12 cellular contexts compared by ENCODE assay signal in genomic region chr6:5782783-5783567, GRCh38.
DNase-seq lines count a peak whose midpoint lies in the region; ATAC-seq and TF ChIP-seq lines count a peak whose summit lies in the region.
"Had no signal": no experiment of that assay in that cellular context is flagged by ENCODE, and none has a peak within 500 bp of the region (broad histone marks: within the 10 kb centered on the region; RNA-seq: fewer than 3 reads in every experiment).

No MANE protein-coding gene starts in this region.

- no peaks in the 10 kb centered on the region for H4K20me1 ChIP-seq in SK-N-SH (ENCODE audit: insufficient read depth)

- H3K9ac ChIP-seq in SK-N-SH: no peak overlapping the region

- peak; percentile 27 for DNase-seq in SK-N-SH
- peak in 36 of 56 donors; percentile 5 to 70 (median 30) for DNase-seq in amygdala (lab: John Stamatoyannopoulos, UW)
- peak; percentile 57 to 88 (median 85) for DNase-seq in right cardiac atrium
- peak; percentile 61 to 77 for DNase-seq in aorta
- no peak for DNase-seq in KG1 (lab: John Stamatoyannopoulos, UW)
- DNase-seq in CD1c-positive myeloid dendritic cell (ENCODE audit: extremely low spot score): no peak
- DNase-seq in activated CD4-positive, alpha-beta T cell treated with anti-CD3 and anti-CD28 coated beads, Interleukin-2, amount 10 ng/mL, durations not matched to agents 24 days and 14 days: no peak
- DNase-seq: activated CD4-positive, alpha-beta T cell treated with anti-CD3 and anti-CD28 coated beads, Interleukin-2, amount 50 U/mL, for 48 hours; activated naive CD8-positive, alpha-beta T cell treated with anti-CD3 and anti-CD28 coated beads, Interleukin-2, amount 10 ng/mL, durations not matched to agents 7 days and 5 days; MM.1S; stimulated activated naive CD4-positive, alpha-beta T cell treated with Interleukin-2 at 50 U/mL for 16 hours had no signal

- H3K4me1 ChIP-seq in SK-N-SH (ENCODE audit: control insufficient read depth in 1 of 2, insufficient read depth in 2 of 2, low read depth in 1 of 2, low read length in 1 of 2): peaks cover 0 to 25% of the 10 kb centered on the region in 2 experiments; a peak in 1 of 4 replicates
- H3K4me1 ChIP-seq in right cardiac atrium (ENCODE audit: control insufficient read depth, insufficient read depth, low read length): no peaks in the 10 kb centered on the region
- no peaks in the 10 kb centered on the region for H3K4me1 ChIP-seq in aorta (ENCODE audit: control insufficient read depth in 1 of 2, insufficient read depth in 2 of 2, low read length in 2 of 2)

- TF ChIP-seq RAD21 in SK-N-SH (IDR thresholded peaks at IDR 0.05; ENCODE audit: low read length): no peak

- H3K27me3 Mint-ChIP-seq in activated CD4-positive, alpha-beta T cell treated with anti-CD3 and anti-CD28 coated beads, Interleukin-2, amount 10 ng/mL, durations not matched to agents 24 days and 14 days: no peaks in the 10 kb centered on the region

- TF ChIP-seq EP300 in SK-N-SH (IDR thresholded peaks at IDR 0.05; ENCODE audit: borderline replicate concordance in 1 of 2, low read depth in 1 of 2, low read length in 1 of 2): no peak

- H3K4me1 Mint-ChIP-seq in activated CD4-positive, alpha-beta T cell treated with anti-CD3 and anti-CD28 coated beads, Interleukin-2, amount 10 ng/mL, durations not matched to agents 24 days and 14 days: no peaks in the 10 kb centered on the region

- no peak for TF ChIP-seq CTCF in SK-N-SH (IDR thresholded peaks at IDR 0.05)

- no peaks in the 10 kb centered on the region for H3K79me2 ChIP-seq in SK-N-SH (ENCODE audit: insufficient read depth)

- H3K27me3 ChIP-seq in SK-N-SH (ENCODE audit: insufficient read depth) (no peaks in the 10 kb centered on the region), right cardiac atrium (ENCODE audit: control insufficient read depth, insufficient read depth) (no peaks in the 10 kb centered on the region), aorta (ENCODE audit: control insufficient read depth in 1 of 2, insufficient read depth in 2 of 2, low read length in 1 of 2) (no peaks in the 10 kb centered on the region)

- H3K36me3 Mint-ChIP-seq in activated CD4-positive, alpha-beta T cell treated with anti-CD3 and anti-CD28 coated beads, Interleukin-2, amount 10 ng/mL, durations not matched to agents 24 days and 14 days (ENCODE audit: low read depth): no peaks in the 10 kb centered on the region
- H3K36me3 Mint-ChIP-seq: activated naive CD8-positive, alpha-beta T cell treated with anti-CD3 and anti-CD28 coated beads, Interleukin-2, amount 10 ng/mL, durations not matched to agents 7 days and 5 days had no signal

- H3K36me3 ChIP-seq in SK-N-SH (replicated peaks in 1 of 2; ENCODE audit: control insufficient read depth in 1 of 2, insufficient read depth in 2 of 2, low read length in 1 of 2): no peaks in the 10 kb centered on the region
- no peaks in the 10 kb centered on the region for H3K36me3 ChIP-seq in aorta (ENCODE audit: control insufficient read depth in 1 of 2, insufficient read depth in 2 of 2, low read length in 1 of 2)

- no peak overlapping the region for H3K4me2 ChIP-seq in SK-N-SH

- H3F3A ChIP-seq in SK-N-SH (replicated peaks; ENCODE audit: insufficient read depth): no peaks in the 10 kb centered on the region

- CTCF ChIA-PET in SK-N-SH (lab: Yijun Ruan, JAX): no interaction called here

- H3K4me3 ChIP-seq in SK-N-SH (ENCODE audit: low read depth in 2 of 2, low read length in 1 of 2) (no peak overlapping the region), right cardiac atrium (ENCODE audit: low read length) (no peak overlapping the region), aorta (ENCODE audit: low read length in 2 of 2) (no peak overlapping the region)

- POLR2A ChIA-PET in SK-N-SH (lab: Yijun Ruan, JAX): no interaction called here

- no peaks in the 10 kb centered on the region for H3K9me3 Mint-ChIP-seq in activated CD4-positive, alpha-beta T cell treated with anti-CD3 and anti-CD28 coated beads, Interleukin-2, amount 10 ng/mL, durations not matched to agents 24 days and 14 days
- H3K9me3 Mint-ChIP-seq: activated naive CD8-positive, alpha-beta T cell treated with anti-CD3 and anti-CD28 coated beads, Interleukin-2, amount 10 ng/mL, durations not matched to agents 7 days and 5 days had no signal

- no peak overlapping the region for H3K4me3 Mint-ChIP-seq in activated CD4-positive, alpha-beta T cell treated with anti-CD3 and anti-CD28 coated beads, Interleukin-2, amount 10 ng/mL, durations not matched to agents 24 days and 14 days
- H3K4me3 Mint-ChIP-seq: activated naive CD8-positive, alpha-beta T cell treated with anti-CD3 and anti-CD28 coated beads, Interleukin-2, amount 10 ng/mL, durations not matched to agents 7 days and 5 days had no signal

- H3K27ac Mint-ChIP-seq in activated CD4-positive, alpha-beta T cell treated with anti-CD3 and anti-CD28 coated beads, Interleukin-2, amount 10 ng/mL, durations not matched to agents 24 days and 14 days: no peak overlapping the region
- H3K27ac Mint-ChIP-seq: activated naive CD8-positive, alpha-beta T cell treated with anti-CD3 and anti-CD28 coated beads, Interleukin-2, amount 10 ng/mL, durations not matched to agents 7 days and 5 days had no signal

- intact Hi-C loops in right cardiac atrium (cut with DNase I): no loop called here
- intact Hi-C loops in aorta (cut with DNase I): no loop called here
- intact Hi-C loops in activated CD4-positive, alpha-beta T cell treated with anti-CD3 and anti-CD28 coated beads, Interleukin-2, amount 10 ng/mL, durations not matched to agents 24 days and 14 days (cut with micrococcal nuclease): no loop called here

- H3K27ac ChIP-seq in SK-N-SH (ENCODE audit: low read depth in 2 of 2, low read length in 1 of 2) (no peak overlapping the region), right cardiac atrium (ENCODE audit: low read length) (peak overlapping the region; percentile 22), aorta (ENCODE audit: low read depth in 1 of 2, low read length in 2 of 2) (no peak overlapping the region)

- no peaks in the 10 kb centered on the region for H3K9me3 ChIP-seq in SK-N-SH
- H3K9me3 ChIP-seq in right cardiac atrium (ENCODE audit: control insufficient read depth, low read length): no peaks in the 10 kb centered on the region
- no peaks in the 10 kb centered on the region for H3K9me3 ChIP-seq in aorta (ENCODE audit: control insufficient read depth, low read length)

- ATAC-seq in SK-N-SH treated with all-trans-retinoic acid at 6 μM for 48 hours (no peak; the same call in 2 of the 3 replicates), right cardiac atrium (peak; percentile 90 to 91), aorta (ENCODE audit: low FRiP score) (peak; percentile 69)

- no peaks in the 10 kb centered on the region for H3K9me2 ChIP-seq in SK-N-SH

- H2AFZ ChIP-seq in SK-N-SH (ENCODE audit: low read depth): no peak overlapping the region

- 82% methylated on average over 23 of the region's 26 CpGs for WGBS in SK-N-SH (ENCODE audit: low lambda C conversion rate)
- 53% methylated on average over 26 of the region's 26 CpGs for WGBS in right cardiac atrium
- 36 to 37% methylated on average over 26 of the region's 26 CpGs for WGBS in aorta, 2 donors

TF ChIP-seq in SK-N-SH, 30 proteins besides CTCF, POLR2A, EP300 and RAD21 (continues in another document):
- no peak for TF ChIP-seq RCOR1 (IDR thresholded peaks at IDR 0.05; ENCODE audit: low read length)
- TF ChIP-seq MXI1 (IDR thresholded peaks at IDR 0.05; ENCODE audit: low read depth, low read length): no peak
- no peak for TF ChIP-seq YY1 (IDR thresholded peaks at IDR 0.05; ENCODE audit: low read depth)
- no peak for TF ChIP-seq NRF1 (IDR thresholded peaks at IDR 0.05; ENCODE audit: low read depth, low read length)
- no peak for TF ChIP-seq IRF3 (IDR thresholded peaks at IDR 0.05; ENCODE audit: low read depth, low read length)
- no peak for TF ChIP-seq JUND (IDR thresholded peaks at IDR 0.05)
- no peak for TF ChIP-seq RXRA (IDR thresholded peaks at IDR 0.05; ENCODE audit: borderline replicate concordance, low read depth)
- no peak for TF ChIP-seq FOXM1 (IDR thresholded peaks at IDR 0.05; ENCODE audit: low read depth)

TF ChIP-seq in SK-N-SH treated with all-trans-retinoic acid at 6 μM for 48 hours, 23 proteins besides CTCF, POLR2A, EP300 and RAD21:
- TF ChIP-seq OSR1 (CRISPR knock-in tag; IDR thresholded peaks at IDR 0.05) (no peak), ZFP30 (CRISPR knock-in tag; IDR thresholded peaks at IDR 0.05) (no peak), PPARA (CRISPR knock-in tag; IDR thresholded peaks at IDR 0.05; ENCODE audit: borderline replicate concordance) (no peak)
TF ChIP-seq in SK-N-SH treated with all-trans-retinoic acid at 6 μM for 48 hours: peak in this region for 0.

Comparison
In these comparisons a context has a peak if more than half of its experiments do, and no peak if none do; other contexts are left out.
1. DNase-seq: peak in SK-N-SH (single experiment), amygdala (36 of 56), right cardiac atrium (3 of 3) and aorta (2 of 2); none in KG1 (single experiment), CD1c-positive myeloid dendritic cell (single experiment) and activated CD4-positive, alpha-beta T cell treated with anti-CD3 and anti-CD28 coated beads, Interleukin-2, amount 10 ng/mL, durations not matched to agents 24 days and 14 days (single experiment).